1 cellular context compared by ENCODE assay signal in the genomic region with DNA sequence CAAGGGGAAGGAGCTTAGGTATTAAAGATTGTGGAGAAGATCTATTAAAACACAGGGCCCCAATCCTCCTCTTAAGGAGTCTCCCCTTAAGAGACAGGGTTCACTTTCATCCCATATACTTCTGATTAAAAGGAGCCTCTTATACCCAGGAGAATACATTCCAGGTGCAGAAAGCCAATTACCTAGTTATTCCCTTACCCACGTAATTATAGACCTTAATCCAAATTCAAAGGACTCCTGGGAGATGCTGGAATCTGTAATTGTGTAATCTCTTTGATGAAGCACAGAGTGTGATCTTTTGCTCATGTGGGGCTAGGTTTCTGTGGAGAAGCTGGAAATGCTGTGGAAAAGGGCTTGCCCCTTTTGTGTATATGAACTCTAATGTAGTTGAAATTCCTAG.
TF ChIP-seq lines count a peak whose summit lies in the region.

No MANE protein-coding gene starts in this region.

TF ChIP-seq in HepG2, 621 proteins besides CTCF, POLR2A, EP300 and RAD21 (continued from another document):
- TF ChIP-seq, protein P1, sequence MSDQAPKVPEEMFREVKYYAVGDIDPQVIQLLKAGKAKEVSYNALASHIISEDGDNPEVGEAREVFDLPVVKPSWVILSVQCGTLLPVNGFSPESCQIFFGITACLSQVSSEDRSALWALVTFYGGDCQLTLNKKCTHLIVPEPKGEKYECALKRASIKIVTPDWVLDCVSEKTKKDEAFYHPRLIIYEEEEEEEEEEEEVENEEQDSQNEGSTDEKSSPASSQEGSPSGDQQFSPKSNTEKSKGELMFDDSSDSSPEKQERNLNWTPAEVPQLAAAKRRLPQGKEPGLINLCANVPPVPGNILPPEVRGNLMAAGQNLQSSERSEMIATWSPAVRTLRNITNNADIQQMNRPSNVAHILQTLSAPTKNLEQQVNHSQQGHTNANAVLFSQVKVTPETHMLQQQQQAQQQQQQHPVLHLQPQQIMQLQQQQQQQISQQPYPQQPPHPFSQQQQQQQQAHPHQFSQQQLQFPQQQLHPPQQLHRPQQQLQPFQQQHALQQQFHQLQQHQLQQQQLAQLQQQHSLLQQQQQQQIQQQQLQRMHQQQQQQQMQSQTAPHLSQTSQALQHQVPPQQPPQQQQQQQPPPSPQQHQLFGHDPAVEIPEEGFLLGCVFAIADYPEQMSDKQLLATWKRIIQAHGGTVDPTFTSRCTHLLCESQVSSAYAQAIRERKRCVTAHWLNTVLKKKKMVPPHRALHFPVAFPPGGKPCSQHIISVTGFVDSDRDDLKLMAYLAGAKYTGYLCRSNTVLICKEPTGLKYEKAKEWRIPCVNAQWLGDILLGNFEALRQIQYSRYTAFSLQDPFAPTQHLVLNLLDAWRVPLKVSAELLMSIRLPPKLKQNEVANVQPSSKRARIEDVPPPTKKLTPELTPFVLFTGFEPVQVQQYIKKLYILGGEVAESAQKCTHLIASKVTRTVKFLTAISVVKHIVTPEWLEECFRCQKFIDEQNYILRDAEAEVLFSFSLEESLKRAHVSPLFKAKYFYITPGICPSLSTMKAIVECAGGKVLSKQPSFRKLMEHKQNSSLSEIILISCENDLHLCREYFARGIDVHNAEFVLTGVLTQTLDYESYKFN (CRISPR knock-in tag; conservative IDR thresholded peaks at IDR 0.05): no peak
- TF ChIP-seq, protein P2, sequence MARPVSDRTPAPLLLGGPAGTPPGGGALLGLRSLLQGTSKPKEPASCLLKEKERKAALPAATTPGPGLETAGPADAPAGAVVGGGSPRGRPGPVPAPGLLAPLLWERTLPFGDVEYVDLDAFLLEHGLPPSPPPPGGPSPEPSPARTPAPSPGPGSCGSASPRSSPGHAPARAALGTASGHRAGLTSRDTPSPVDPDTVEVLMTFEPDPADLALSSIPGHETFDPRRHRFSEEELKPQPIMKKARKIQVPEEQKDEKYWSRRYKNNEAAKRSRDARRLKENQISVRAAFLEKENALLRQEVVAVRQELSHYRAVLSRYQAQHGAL (CRISPR knock-in tag; IDR thresholded peaks at IDR 0.05; ENCODE audit: not compliant biosample characterization): no peak
- TF ChIP-seq ZBTB21 (CRISPR knock-in tag; IDR thresholded peaks at IDR 0.05) (no peak), LCORL (IDR thresholded peaks at IDR 0.05) (no peak), LCORL (CRISPR knock-in tag; IDR thresholded peaks at IDR 0.05) (no peak), ZNF816 (CRISPR knock-in tag; IDR thresholded peaks at IDR 0.05; ENCODE audit: borderline replicate concordance) (no peak), NKX3-1 (CRISPR knock-in tag; IDR thresholded peaks at IDR 0.05) (no peak), ZNF430 (CRISPR knock-in tag; IDR thresholded peaks at IDR 0.05) (no peak)
- TF ChIP-seq, protein P3, sequence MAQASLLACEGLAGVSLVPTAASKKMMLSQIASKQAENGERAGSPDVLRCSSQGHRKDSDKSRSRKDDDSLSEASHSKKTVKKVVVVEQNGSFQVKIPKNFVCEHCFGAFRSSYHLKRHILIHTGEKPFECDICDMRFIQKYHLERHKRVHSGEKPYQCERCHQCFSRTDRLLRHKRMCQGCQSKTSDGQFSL (CRISPR knock-in tag; IDR thresholded peaks at IDR 0.05): no peak
